Comparison of ENCODE assay signal across 9 cellular contexts in genomic region chr6:17156112-17156921, GRCh38. TPM values are rescaled to one million over a fixed set of nuclear protein-coding genes. Genes with fewer than 3 reads are reported as not detected.
DNase-seq lines count a peak whose midpoint lies in the region; ATAC-seq and TF ChIP-seq lines count a peak whose summit lies in the region.
"Had no signal": no experiment of that assay in that cellular context is flagged by ENCODE, and none has a peak within 500 bp of the region (broad histone marks: within the 10 kb centered on the region; RNA-seq: fewer than 3 reads in every experiment).

No MANE protein-coding gene starts in this region.

- peak; percentile 53 for DNase-seq in D341Med (ENCODE audit: low spot score)
- peak; percentile 80 for DNase-seq in NCI-H748 (lab: John Stamatoyannopoulos, UW; ENCODE audit: unreplicated experiment)
- DNase-seq in activated CD4-positive, alpha-beta T cell treated with anti-CD3 and anti-CD28 coated beads, Interleukin-2, amount 50 U/mL, for 4 hours, result peak; percentile 40 to 47
- peak in 7 of 10 donors; percentile 63 to 91 (median 69) for DNase-seq in dorsolateral prefrontal cortex
- DNase-seq in memory B cell (ENCODE audit: low spot score in 2 of 2), result peak; percentile 54 to 55
- peak; percentile 21 to 29 for DNase-seq in stimulated activated CD8-positive, alpha-beta memory T cell treated with anti-CD3 and anti-CD28 coated beads, Interleukin-4, amount 100 ng/mL, for 1 hour (ENCODE audit: low read depth in 2 of 2, low spot score in 1 of 2)

- ATAC-seq in HG03139 (IDR thresholded peaks at IDR 0.05; ENCODE audit: unreplicated experiment), result peak; percentile 60
- peak; percentile 35 for ATAC-seq in memory B cell (ENCODE audit: low read depth)
- no peak for ATAC-seq in GM18873 (IDR thresholded peaks at IDR 0.05; ENCODE audit: low FRiP score, unreplicated experiment)

- H3K36me3 Mint-ChIP-seq in memory B cell, result peaks cover 4% of the 10 kb centered on the region

- H3K27me3 Mint-ChIP-seq in memory B cell, result peaks cover 8% of the 10 kb centered on the region

- no peak overlapping the region for H3K27ac Mint-ChIP-seq in memory B cell

- no peaks in the 10 kb centered on the region for H3K27me3 ChIP-seq in dorsolateral prefrontal cortex

- no peak overlapping the region for H3K4me3 ChIP-seq in dorsolateral prefrontal cortex

- peaks cover 4% of the 10 kb centered on the region for H3K9me3 Mint-ChIP-seq in memory B cell

- intact Hi-C loops in dorsolateral prefrontal cortex (cut with DNase I), result loop anchor here (2.0 to 5.0 kb wide), 4 partner anchors 426 to 1346 kb away; no protein-coding TSS in a partner anchor

- peak; percentile 72 to 98 (median 90) for TF ChIP-seq CTCF in dorsolateral prefrontal cortex (IDR thresholded peaks at IDR 0.05 in 54 of 56, conservative IDR thresholded peaks at IDR 0.05 in 2 of 56; ENCODE audit: low read depth in 1 of 56, partially characterized antibody in 56 of 56)

- no peak overlapping the region for H3K27ac ChIP-seq in dorsolateral prefrontal cortex

- H3K4me1 Mint-ChIP-seq in memory B cell, result no peaks in the 10 kb centered on the region

- no peak overlapping the region for H3K4me3 Mint-ChIP-seq in memory B cell

RNA-seq across cellular contexts. Expression of gene STMND1, which starts 54.5 kb away (rescaled TPM):
- under 1 TPM in 18 of 120 experiments, not detected in 102; 0.29 to 0.76 (median 0.45) TPM for total RNA-seq in dorsolateral prefrontal cortex
- total RNA-seq: activated CD8-positive, alpha-beta memory T cell treated with anti-CD3 and anti-CD28 coated beads for 36 hours had no signal

Comparison
In these comparisons a context has a peak if more than half of its experiments do, and no peak if none do; other contexts are left out.
1. DNase-seq: peak in every context shown above with its lines; median percentile 80 in NCI-H748; 69 in dorsolateral prefrontal cortex; 54 in memory B cell; 53 in D341Med; 44 in activated CD4-positive, alpha-beta T cell treated with anti-CD3 and anti-CD28 coated beads, Interleukin-2, amount 50 U/mL, for 4 hours; 25 in stimulated activated CD8-positive, alpha-beta memory T cell treated with anti-CD3 and anti-CD28 coated beads, Interleukin-4, amount 100 ng/mL, for 1 hour.